8 cellular contexts compared by ENCODE assay signal in the genomic region with DNA sequence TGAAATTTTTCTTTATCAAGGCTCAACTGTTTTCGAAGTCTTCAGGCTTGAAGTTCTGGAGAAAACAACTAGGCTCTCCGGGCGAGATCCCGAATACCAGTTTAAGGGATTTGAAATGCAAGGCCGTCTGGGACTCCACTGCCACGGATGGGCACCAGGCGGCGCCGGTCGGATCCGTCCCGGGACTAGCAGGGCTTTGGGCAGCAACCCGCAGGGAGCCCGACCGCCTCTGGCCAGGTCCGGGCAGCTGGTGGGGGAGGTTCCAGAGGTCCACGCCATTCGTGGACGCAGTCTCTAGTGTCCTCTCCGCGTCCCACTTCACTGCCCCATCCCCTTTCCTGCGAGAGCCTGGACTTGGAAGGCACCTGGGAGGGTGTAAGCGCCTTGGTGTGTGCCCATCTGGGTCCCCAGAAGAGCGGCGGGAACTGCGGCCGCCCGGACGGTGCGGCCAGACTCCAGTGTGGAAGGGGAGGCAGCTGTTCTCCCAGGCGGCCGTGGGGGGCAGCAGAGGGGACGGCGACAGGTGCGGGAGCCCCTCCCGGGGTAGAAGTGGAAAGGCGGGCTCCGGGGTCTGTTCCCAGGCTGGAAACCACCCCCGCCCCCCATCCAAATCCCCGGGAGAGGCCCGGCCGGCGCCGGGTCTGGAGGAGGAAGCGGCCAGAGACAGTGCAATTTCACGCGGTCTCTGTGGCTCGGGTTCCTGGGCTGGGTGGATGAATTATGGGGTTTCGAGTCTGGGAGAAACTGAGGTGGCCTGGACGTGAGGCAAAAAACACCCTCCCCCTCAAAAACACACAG. TPM values are rescaled to one million over a fixed set of nuclear protein-coding genes. Genes with fewer than 3 reads are reported as not detected.
DNase-seq lines count a peak whose midpoint lies in the region; ATAC-seq lines count a peak whose summit lies in the region.

No MANE protein-coding gene starts in this region.

- H3K27ac Mint-ChIP-seq in activated CD4-positive, alpha-beta T cell treated with anti-CD3 and anti-CD28 coated beads, Interleukin-2, amount 10 ng/mL, durations not matched to agents 7 days and 5 days: peak overlapping the region; percentile 31
- peak overlapping the region; percentile 66 for H3K27ac Mint-ChIP-seq in dendritic cell treated with granulocyte-macrophage colony-stimulating factor and Interleukin-4, amounts not matched to agents 40 ng/mL and 50 ng/mL, for 4 days

- peak; percentile 88 for DNase-seq in EL
- DNase-seq in NCI-H510A (lab: John Stamatoyannopoulos, UW): peak; percentile 73
- peak; percentile 50 for DNase-seq in activated CD4-positive, alpha-beta T cell treated with anti-CD3 and anti-CD28 coated beads, Interleukin-2, amount 10 ng/mL, durations not matched to agents 7 days and 5 days
- DNase-seq in left kidney (ENCODE audit: low read depth, low spot score): peak; percentile 94
- DNase-seq in stimulated activated CD4-positive, alpha-beta T cell treated with anti-CD3 and anti-CD28 coated beads, Interleukin-1b, Interleukin-23, amount 100 ng/mL, for 4 hours (ENCODE audit: low read depth in 2 of 2): peak; percentile 24 to 39
- DNase-seq in NCI-H2107 (lab: John Stamatoyannopoulos, UW): no peak

- H3K36me3 Mint-ChIP-seq in activated CD4-positive, alpha-beta T cell treated with anti-CD3 and anti-CD28 coated beads, Interleukin-2, amount 10 ng/mL, durations not matched to agents 7 days and 5 days (ENCODE audit: low read depth): no peaks in the 10 kb centered on the region
- no peaks in the 10 kb centered on the region for H3K36me3 Mint-ChIP-seq in dendritic cell treated with granulocyte-macrophage colony-stimulating factor and Interleukin-4, amounts not matched to agents 40 ng/mL and 50 ng/mL, for 4 days (ENCODE audit: low read depth)

- peaks cover 31% of the 10 kb centered on the region for H3K27me3 Mint-ChIP-seq in activated CD4-positive, alpha-beta T cell treated with anti-CD3 and anti-CD28 coated beads, Interleukin-2, amount 10 ng/mL, durations not matched to agents 7 days and 5 days
- peaks cover 51% of the 10 kb centered on the region for H3K27me3 Mint-ChIP-seq in dendritic cell treated with granulocyte-macrophage colony-stimulating factor and Interleukin-4, amounts not matched to agents 40 ng/mL and 50 ng/mL, for 4 days

- CTCF ChIA-PET in activated CD4-positive, alpha-beta T cell treated with anti-CD3 and anti-CD28 coated beads, Interleukin-2, amount 10 ng/mL, durations not matched to agents 7 days and 5 days (lab: Charles Lee): interaction anchor here (0.5 to 1.4 kb wide), 7 partner anchors 14 to 327 kb away, joined by 3 to 4 read pairs (median 3); a partner anchor contains a TSS

- intact Hi-C loops in dendritic cell treated with granulocyte-macrophage colony-stimulating factor and Interleukin-4, amounts not matched to agents 40 ng/mL and 50 ng/mL, for 4 days (cut with micrococcal nuclease): loop anchor here (1.0 kb wide), 1 partner anchor 25 kb away; a partner anchor contains a TSS

- peak overlapping the region; percentile 73 for H3K4me3 Mint-ChIP-seq in activated CD4-positive, alpha-beta T cell treated with anti-CD3 and anti-CD28 coated beads, Interleukin-2, amount 10 ng/mL, durations not matched to agents 7 days and 5 days
- H3K4me3 Mint-ChIP-seq in dendritic cell treated with granulocyte-macrophage colony-stimulating factor and Interleukin-4, amounts not matched to agents 40 ng/mL and 50 ng/mL, for 4 days: peak overlapping the region; percentile 74

- ATAC-seq in HG02610 (IDR thresholded peaks at IDR 0.05; ENCODE audit: unreplicated experiment): peak; percentile 45

- POLR2A ChIA-PET in activated CD4-positive, alpha-beta T cell treated with anti-CD3 and anti-CD28 coated beads, Interleukin-2, amount 10 ng/mL, durations not matched to agents 7 days and 5 days (lab: Charles Lee): interaction anchor here (1.0 kb wide), 1 partner anchor 26 kb away, joined by 3 read pairs; no protein-coding TSS in a partner anchor

- peaks cover 17% of the 10 kb centered on the region for H3K4me1 Mint-ChIP-seq in activated CD4-positive, alpha-beta T cell treated with anti-CD3 and anti-CD28 coated beads, Interleukin-2, amount 10 ng/mL, durations not matched to agents 7 days and 5 days
- H3K4me1 Mint-ChIP-seq in dendritic cell treated with granulocyte-macrophage colony-stimulating factor and Interleukin-4, amounts not matched to agents 40 ng/mL and 50 ng/mL, for 4 days (ENCODE audit: low read depth): peaks cover 34% of the 10 kb centered on the region

- H3K9me3 Mint-ChIP-seq in activated CD4-positive, alpha-beta T cell treated with anti-CD3 and anti-CD28 coated beads, Interleukin-2, amount 10 ng/mL, durations not matched to agents 7 days and 5 days: no peaks in the 10 kb centered on the region
- no peaks in the 10 kb centered on the region for H3K9me3 Mint-ChIP-seq in dendritic cell treated with granulocyte-macrophage colony-stimulating factor and Interleukin-4, amounts not matched to agents 40 ng/mL and 50 ng/mL, for 4 days

RNA-seq across cellular contexts. Expression of a gene that starts 0.8 kb away (rescaled TPM):
- total RNA-seq in activated CD4-positive, alpha-beta T cell treated with anti-CD3 and anti-CD28 coated beads, Interleukin-2, amount 10 ng/mL, durations not matched to agents 7 days and 5 days: 1 to 10 TPM; 1.3 to 1.5 TPM

RNA-seq across cellular contexts. Expression of a gene that starts 25.2 kb away (rescaled TPM):
- 100 to 1,000 TPM; 244 to 289 TPM for total RNA-seq in activated CD4-positive, alpha-beta T cell treated with anti-CD3 and anti-CD28 coated beads, Interleukin-2, amount 10 ng/mL, durations not matched to agents 7 days and 5 days

RNA-seq across cellular contexts. Expression of a gene that starts 37.3 kb away (rescaled TPM):
- total RNA-seq in activated CD4-positive, alpha-beta T cell treated with anti-CD3 and anti-CD28 coated beads, Interleukin-2, amount 10 ng/mL, durations not matched to agents 7 days and 5 days: 1,000 to 10,000 TPM; 3,940 to 4,815 TPM

RNA-seq across cellular contexts. Expression of a gene that starts 37.4 kb away (rescaled TPM):
- 10 to 100 TPM; 47.2 to 48.3 TPM for total RNA-seq in activated CD4-positive, alpha-beta T cell treated with anti-CD3 and anti-CD28 coated beads, Interleukin-2, amount 10 ng/mL, durations not matched to agents 7 days and 5 days

RNA-seq across cellular contexts. Expression of a gene that starts 38.9 kb away (rescaled TPM):
- total RNA-seq in activated CD4-positive, alpha-beta T cell treated with anti-CD3 and anti-CD28 coated beads, Interleukin-2, amount 10 ng/mL, durations not matched to agents 7 days and 5 days: 1 to 10 TPM; 8.2 to 9.1 TPM
